Comparison of ENCODE assay signal across 27 cellular contexts in the genomic region with DNA sequence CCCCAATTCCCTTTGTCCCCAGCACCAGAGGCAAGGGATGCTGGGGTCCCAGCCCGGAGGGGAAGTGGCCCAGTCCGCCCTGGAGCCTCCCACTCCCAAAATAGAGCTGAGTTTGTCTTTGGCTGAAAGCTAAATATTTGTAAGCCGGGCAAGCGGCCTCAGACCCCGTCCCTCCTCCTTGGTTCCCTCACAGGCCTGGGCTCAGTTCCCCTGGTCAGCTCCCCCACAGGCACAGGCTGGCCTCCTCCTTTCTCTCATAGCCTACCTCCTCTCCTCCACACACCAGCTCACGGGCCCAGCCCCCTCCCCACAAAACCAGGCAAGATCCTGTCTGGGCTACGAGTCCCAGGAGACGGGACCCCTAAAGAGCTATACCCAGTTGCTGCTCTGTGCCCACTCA. TPM values are rescaled to one million over a fixed set of nuclear protein-coding genes. Genes with fewer than 3 reads are reported as not detected.
"Had no signal": no experiment of that assay in that cellular context is flagged by ENCODE, and none has a peak within 500 bp of the region (broad histone marks: within the 10 kb centered on the region; RNA-seq: fewer than 3 reads in every experiment).

No MANE protein-coding gene starts in this region.

- H3K27ac ChIP-seq: heart left ventricle, neutrophil, right atrium auricular region, sigmoid colon, skin epidermis, stomach, thoracic aorta, transverse colon had no signal

- H3K27me3 ChIP-seq: right atrium auricular region had no signal

- H3K4me3 ChIP-seq: heart left ventricle, mucosa of descending colon, right atrium auricular region, sigmoid colon, skin epidermis, stomach, thoracic aorta, transverse colon had no signal

- H3K9me3 Mint-ChIP-seq: dendritic cell treated with granulocyte-macrophage colony-stimulating factor and Interleukin-4, amounts not matched to agents 40 ng/mL and 50 ng/mL, for 4 days; natural killer cell had no signal

- H3K9me3 ChIP-seq: heart left ventricle, mucosa of descending colon, neutrophil, right atrium auricular region, sigmoid colon, stomach, thoracic aorta, transverse colon had no signal

- H3K27ac Mint-ChIP-seq: dendritic cell treated with granulocyte-macrophage colony-stimulating factor and Interleukin-4, amounts not matched to agents 40 ng/mL and 50 ng/mL, for 4 days; natural killer cell had no signal

- H3K4me1 ChIP-seq: right atrium auricular region, sigmoid colon, stomach, transverse colon had no signal

- DNase-seq: cerebellar nuclear complex; heart left ventricle; hippocampal formation; kidney glomerular epithelial cell; mammary epithelial cell; mucosa of descending colon; natural killer cell; posterior cingulate gyrus; sigmoid colon; stimulated activated CD4-positive, alpha-beta T cell treated with anti-CD3 and anti-CD28 coated beads, Interleukin-2, amount 100 ng/mL, for 24 hours; stimulated activated CD4-positive, alpha-beta T cell treated with anti-CD3 and anti-CD28 coated beads, Interleukin-4, amount 100 ng/mL, for 4 hours; stimulated activated naive CD4-positive, alpha-beta T cell; stomach; substantia nigra; transverse colon had no signal

- H3K36me3 Mint-ChIP-seq: natural killer cell had no signal

- H3K36me3 ChIP-seq: heart left ventricle, neutrophil, right atrium auricular region, sigmoid colon, stomach, thoracic aorta, transverse colon had no signal

- ATAC-seq: esophagus mucosa, heart left ventricle, left lobe of liver, mucosa of descending colon, natural killer cell had no signal

- H3K4me3 Mint-ChIP-seq: dendritic cell treated with granulocyte-macrophage colony-stimulating factor and Interleukin-4, amounts not matched to agents 40 ng/mL and 50 ng/mL, for 4 days; natural killer cell had no signal

RNA-seq across cellular contexts. Expression of a gene that starts 1.3 kb away (rescaled TPM):
- total RNA-seq: esophagus mucosa, fibroblast of lung, glomerular endothelial cell, heart left ventricle, left lobe of liver, lower leg skin, mammary epithelial cell, mucosa of descending colon, osteocyte, right atrium auricular region, sigmoid colon, stomach, thoracic aorta, transverse colon, ureter had no signal
- polyA plus RNA-seq: fibroblast of lung, heart left ventricle, mammary epithelial cell, sigmoid colon, stomach had no signal
